In genomic region chr17:82931696-82932060, GRCh38 we compare ENCODE assay signal across 10 cellular contexts.
A peak's percentile ranks its signal among the peaks of the same experiment; 100 is the strongest.
DNase-seq lines count a peak whose midpoint lies in the region; ATAC-seq and TF ChIP-seq lines count a peak whose summit lies in the region.
"Had no signal": no experiment of that assay in that cellular context is flagged by ENCODE, and none has a peak within 500 bp of the region (broad histone marks: within the 10 kb centered on the region; RNA-seq: fewer than 3 reads in every experiment).

No MANE protein-coding gene starts in this region.

- intact Hi-C loops in left ventricle myocardium superior (cut with micrococcal nuclease) = no loop called here

- peak; percentile 71 for ATAC-seq in left ventricle myocardium superior

- H3K4me1 ChIP-seq in stomach smooth muscle (ENCODE audit: control insufficient read depth, insufficient read depth, low read length) = peaks cover 10% of the 10 kb centered on the region

- H3K27ac ChIP-seq in brain microvascular endothelial cell = peak overlapping the region; percentile 87
- peak overlapping the region; percentile 24 for H3K27ac ChIP-seq in stomach smooth muscle (ENCODE audit: low read length)

- H3K4me3 ChIP-seq in brain microvascular endothelial cell (ENCODE audit: low read depth, low read length) (no peak overlapping the region), stomach smooth muscle (ENCODE audit: low read length in 2 of 2) (peak overlapping the region in 1 of 2 donors; percentile 40)

- TF ChIP-seq CTCF in brain microvascular endothelial cell (IDR thresholded peaks at IDR 0.05; ENCODE audit: low read depth, low read length, missing control alignments) = no peak
- no peak for TF ChIP-seq CTCF in GM20000 (IDR thresholded peaks at IDR 0.05; ENCODE audit: extremely low read depth, missing control alignments)

- H3K36me3 ChIP-seq in brain microvascular endothelial cell (replicated peaks) = peaks cover 25% of the 10 kb centered on the region
- peaks cover 26 to 32% of the 10 kb centered on the region in 2 donors for H3K36me3 ChIP-seq in stomach smooth muscle (ENCODE audit: control insufficient read depth in 2 of 2, insufficient read depth in 2 of 2, low read length in 2 of 2)

- H3K9ac ChIP-seq in stomach smooth muscle (ENCODE audit: low read length in 2 of 2) = peak overlapping the region in 1 of 2 donors; percentile 17

- in situ Hi-C loops in brain microvascular endothelial cell (cut with HindIII; ENCODE audit: low pct_ligation_motif_present, low sequenced_read_pairs) = no loop called here

- no peaks in the 10 kb centered on the region for H3K9me3 ChIP-seq in stomach smooth muscle (ENCODE audit: control insufficient read depth in 2 of 2, low read length in 2 of 2)

- DNase-seq in GOT3 (lab: John Stamatoyannopoulos, UW) (peak; percentile 61), brain microvascular endothelial cell (peak; percentile 96), left ventricle myocardium superior (peak; percentile 82), GM20000 (ENCODE audit: low spot score) (no peak), NOMO-1 treated with dmso at 0.1 percent for 144 hours (lab: John Stamatoyannopoulos, UW; ENCODE audit: unreplicated experiment) (no peak), NCI-H2171 (lab: John Stamatoyannopoulos, UW) (no peak), GDM1 (lab: John Stamatoyannopoulos, UW) (no peak)
- DNase-seq: activated T-cell treated with anti-CD3 and anti-CD28 coated beads for 4 hours, islet precursor cell had no signal

- no peaks in the 10 kb centered on the region for H3K27me3 ChIP-seq in brain microvascular endothelial cell (replicated peaks)
- no peaks in the 10 kb centered on the region for H3K27me3 ChIP-seq in stomach smooth muscle (ENCODE audit: control insufficient read depth in 1 of 2, insufficient read depth in 2 of 2, low read length in 2 of 2)

Comparison
In these comparisons a context has a peak if more than half of its experiments do, and no peak if none do; other contexts are left out.
1. DNase-seq: peak in GOT3 (single experiment), brain microvascular endothelial cell (single experiment) and left ventricle myocardium superior (single experiment); none in GM20000 (single experiment), NOMO-1 treated with dmso at 0.1 percent for 144 hours (single experiment), NCI-H2171 (single experiment) and GDM1 (single experiment).